In genomic region chr1:160309183-160309535, GRCh38 we compare ENCODE assay signal across 20 cellular contexts. TPM values are rescaled to one million over a fixed set of nuclear protein-coding genes. Genes with fewer than 3 reads are reported as not detected.
A peak's percentile ranks its signal among the peaks of the same experiment; 100 is the strongest.
DNase-seq lines count a peak whose midpoint lies in the region; ATAC-seq and TF ChIP-seq lines count a peak whose summit lies in the region.
"Had no signal": no experiment of that assay in that cellular context is flagged by ENCODE, and none has a peak within 500 bp of the region (broad histone marks: within the 10 kb centered on the region; RNA-seq: fewer than 3 reads in every experiment).

No MANE protein-coding gene starts in this region.

- no peaks in the 10 kb centered on the region for H3K9me3 ChIP-seq in upper lobe of right lung
- H3K9me3 ChIP-seq: tibial artery had no signal

- H3K36me3 ChIP-seq in upper lobe of right lung: peaks cover 100% of the 10 kb centered on the region

- H3K4me3 ChIP-seq in upper lobe of right lung: no peak overlapping the region
- H3K4me3 ChIP-seq: skin epidermis, tibial artery had no signal

- H3K9me3 Mint-ChIP-seq in chondrocyte (ENCODE audit: low read depth): no peaks in the 10 kb centered on the region
- no peaks in the 10 kb centered on the region for H3K9me3 Mint-ChIP-seq in naive thymus-derived CD8-positive, alpha-beta T cell
- H3K9me3 Mint-ChIP-seq: naive thymus-derived CD4-positive, alpha-beta T cell had no signal

- peaks cover 60% of the 10 kb centered on the region for H3K36me3 Mint-ChIP-seq in chondrocyte (ENCODE audit: low read depth)
- H3K36me3 Mint-ChIP-seq in naive thymus-derived CD8-positive, alpha-beta T cell: peaks cover 5 to 92% (median 34%) of the 10 kb centered on the region in 3 donors

- peaks cover 8% of the 10 kb centered on the region for H3K4me1 Mint-ChIP-seq in chondrocyte (ENCODE audit: low read depth)
- peaks cover 0 to 3% (median 1%) of the 10 kb centered on the region in 4 donors for H3K4me1 Mint-ChIP-seq in naive thymus-derived CD8-positive, alpha-beta T cell

- H3K4me1 ChIP-seq in upper lobe of right lung: no peaks in the 10 kb centered on the region
- H3K4me1 ChIP-seq: tibial artery had no signal

- TF ChIP-seq CTCF in chondrocyte (IDR thresholded peaks at IDR 0.05) (no peak), upper lobe of right lung (IDR thresholded peaks at IDR 0.05) (no peak)

- H3K27me3 Mint-ChIP-seq in chondrocyte (ENCODE audit: low read depth): no peaks in the 10 kb centered on the region
- H3K27me3 Mint-ChIP-seq in naive thymus-derived CD8-positive, alpha-beta T cell: no peaks in the 10 kb centered on the region
- H3K27me3 Mint-ChIP-seq: naive thymus-derived CD4-positive, alpha-beta T cell had no signal

- H3K27ac ChIP-seq in upper lobe of right lung: no peak overlapping the region
- H3K27ac ChIP-seq: skin epidermis, tibial artery had no signal

- no peak overlapping the region for H3K4me3 Mint-ChIP-seq in chondrocyte (ENCODE audit: unreplicated experiment)
- no peak overlapping the region for H3K4me3 Mint-ChIP-seq in naive thymus-derived CD8-positive, alpha-beta T cell
- H3K4me3 Mint-ChIP-seq: naive thymus-derived CD4-positive, alpha-beta T cell had no signal

- no peak for ATAC-seq in naive thymus-derived CD8-positive, alpha-beta T cell
- ATAC-seq in GM18520 (IDR thresholded peaks at IDR 0.05; ENCODE audit: unreplicated experiment) (no peak), GM21528 (IDR thresholded peaks at IDR 0.05; ENCODE audit: low FRiP score, unreplicated experiment) (no peak), upper lobe of right lung (no peak)
- ATAC-seq: naive thymus-derived CD4-positive, alpha-beta T cell had no signal

- POLR2A ChIA-PET in naive thymus-derived CD8-positive, alpha-beta T cell (lab: Charles Lee): interaction anchor here (0.9 kb wide), 1 partner anchor 25 kb away, joined by 3 read pairs; no protein-coding TSS in a partner anchor

- intact Hi-C loops in upper lobe of right lung (cut with DNase I): no loop called here

- no peaks in the 10 kb centered on the region for H3K27me3 ChIP-seq in upper lobe of right lung
- H3K27me3 ChIP-seq: tibial artery had no signal

- H3K27ac Mint-ChIP-seq in chondrocyte (ENCODE audit: unreplicated experiment): peak overlapping the region; percentile 83
- H3K27ac Mint-ChIP-seq in naive thymus-derived CD8-positive, alpha-beta T cell: peak overlapping the region in 6 of 10 donors; percentile 6 to 66 (median 36)

- DNase-seq in ELR (ENCODE audit: low read depth): peak; percentile 56
- peak; percentile 22 for DNase-seq in RPMI7951 (ENCODE audit: low read depth)
- no peak for DNase-seq in chondrocyte (ENCODE audit: low spot score)
- DNase-seq in naive thymus-derived CD8-positive, alpha-beta T cell: no peak
- DNase-seq in T1000 (lab: John Stamatoyannopoulos, UW): no peak
- DNase-seq in upper lobe of right lung: no peak
- DNase-seq: activated CD4-positive, alpha-beta T cell treated with anti-CD3 and anti-CD28 coated beads, Interleukin-2, amount 50 U/mL, for 48 hours; activated T-cell treated with anti-CD3 and anti-CD28 coated beads, Interleukin-2, amount 50 U/mL, for 1 hour; C1 segment of cervical spinal cord; cerebellar nuclear complex; DMS153; MM.1S; naive thymus-derived CD4-positive, alpha-beta T cell; NCI-H1930; posterior cingulate gyrus; SW 1271; tibial artery had no signal

RNA-seq across cellular contexts. Expression of gene PEX19, which starts 24.2 kb away (rescaled TPM):
- 29.2 and 35.6 TPM in 2 replicates for total RNA-seq in RPMI7951 (2014; rRNA removed; shearing (Covaris generic))
- total RNA-seq in chondrocyte: 40.9 to 52.9 TPM (median 43.8 TPM) in 3 replicates
- total RNA-seq in naive thymus-derived CD8-positive, alpha-beta T cell: 10 to 100 TPM; 67.6 to 72.1 TPM
- polyA plus RNA-seq in naive thymus-derived CD8-positive, alpha-beta T cell: 10 to 100 TPM; 49.7 to 56.2 (median 53.1) TPM
- 64.2 TPM for total RNA-seq in upper lobe of right lung

RNA-seq across cellular contexts. Expression of gene COPA, which starts 33.9 kb away (rescaled TPM):
- total RNA-seq in RPMI7951 (2014; rRNA removed; shearing (Covaris generic)): 127 and 140 TPM in 2 replicates
- total RNA-seq in chondrocyte (223 to 284 TPM (median 239 TPM) in 3 replicates), upper lobe of right lung (142 TPM)
- total RNA-seq in naive thymus-derived CD8-positive, alpha-beta T cell: 100 to 1,000 TPM; 115 to 120 TPM
- polyA plus RNA-seq in naive thymus-derived CD8-positive, alpha-beta T cell: 100 to 1,000 TPM; 101 to 124 (median 120) TPM

RNA-seq across cellular contexts. Expression of gene NCSTN, which starts 34.0 kb away (rescaled TPM):
- 65.6 and 88.6 TPM in 2 replicates for total RNA-seq in RPMI7951 (2014; rRNA removed; shearing (Covaris generic))
- total RNA-seq in chondrocyte (94.6 to 112 TPM (median 107 TPM) in 3 replicates), upper lobe of right lung (91.9 TPM)
- total RNA-seq in naive thymus-derived CD8-positive, alpha-beta T cell: 10 to 100 TPM; 70.3 to 76.4 TPM
- 10 to 100 TPM; 56.8 to 64.2 (median 63.5) TPM for polyA plus RNA-seq in naive thymus-derived CD8-positive, alpha-beta T cell

RNA-seq across cellular contexts. Expression of gene DCAF8, which starts 46.8 kb away (rescaled TPM):
- 28.4 and 31.4 TPM in 2 replicates for total RNA-seq in RPMI7951 (2014; rRNA removed; shearing (Covaris generic))
- 88.4 to 130 TPM (median 93.7 TPM) in 3 replicates for total RNA-seq in chondrocyte
- total RNA-seq in naive thymus-derived CD8-positive, alpha-beta T cell: 100 to 1,000 TPM; 256 TPM
- polyA plus RNA-seq in naive thymus-derived CD8-positive, alpha-beta T cell: 10 to 100 TPM; 46.9 to 51.6 (median 49.5) TPM
- total RNA-seq in upper lobe of right lung: 130 TPM

RNA-seq across cellular contexts. Expression of gene NHLH1, which starts 57.7 kb away (rescaled TPM):
- total RNA-seq in RPMI7951 (2014; rRNA removed; shearing (Covaris generic)): not detected in 2 replicates
- total RNA-seq in chondrocyte (0.17 to 0.18 TPM in 2 of 3 replicates, not detected in the other), upper lobe of right lung (not detected)
- total RNA-seq in naive thymus-derived CD8-positive, alpha-beta T cell: under 1 TPM; 0.38 to 0.47 TPM
- not detected for polyA plus RNA-seq in naive thymus-derived CD8-positive, alpha-beta T cell
- polyA plus RNA-seq: naive thymus-derived CD4-positive, alpha-beta T cell had no signal

Comparison
In these comparisons a context has a peak if more than half of its experiments do, and no peak if none do; other contexts are left out.
1. DNase-seq: peak in ELR (single experiment) and RPMI7951 (single experiment); none in chondrocyte (single experiment), naive thymus-derived CD8-positive, alpha-beta T cell (0 of 10), T1000 (single experiment) and upper lobe of right lung (single experiment).